Comparison of ENCODE assay signal across 8 cellular contexts in genomic region chr16:88781140-88782077, GRCh38. TPM values are rescaled to one million over a fixed set of nuclear protein-coding genes. Genes with fewer than 3 reads are reported as not detected.
A peak's percentile ranks its signal among the peaks of the same experiment; 100 is the strongest.
DNase-seq lines count a peak whose midpoint lies in the region; ATAC-seq and TF ChIP-seq lines count a peak whose summit lies in the region.

No MANE protein-coding gene starts in this region.

- no peak for TF ChIP-seq CTCF in mucosa of descending colon (IDR thresholded peaks at IDR 0.05)

- no peak overlapping the region for H3K4me3 ChIP-seq in mucosa of descending colon

- DNase-seq in OCI-M1 (lab: John Stamatoyannopoulos, UW) (peak; percentile 22), activated gamma-delta T cell (lab: John Stamatoyannopoulos, UW) (peak; percentile 44), mucosa of descending colon (peak in 2 of 3 donors; percentile 64 to 85), middle frontal gyrus (ENCODE audit: extremely low spot score, low spot score) (no peak), epidermal melanocyte (ENCODE audit: insufficient read length, low spot score) (no peak)
- no peak for DNase-seq in NK-92 treated with Interleukin-12 subunit alpha and Interleukin-12 subunit beta, amount 100 ng/mL, for 24 hours (lab: John Stamatoyannopoulos, UW)

- intact Hi-C loops in mucosa of descending colon (cut with DNase I, micrococcal nuclease) = loop anchor here in 1 of 2 donors (5.0 kb wide), 1 partner anchor 39 kb away; no protein-coding TSS in a partner anchor

- no peaks in the 10 kb centered on the region for H3K9me3 ChIP-seq in mucosa of descending colon

- no peaks in the 10 kb centered on the region for H3K36me3 ChIP-seq in mucosa of descending colon (ENCODE audit: low read depth)

- ATAC-seq in mucosa of descending colon = peak; percentile 27
- ATAC-seq in GM18861 (IDR thresholded peaks at IDR 0.05; ENCODE audit: unreplicated experiment) = no peak

- TF ChIP-seq POLR2A in GM15510 (IDR thresholded peaks at IDR 0.05; ENCODE audit: borderline replicate concordance, extremely low read depth, insufficient read length) = peak; percentile 41

- peaks cover 52% of the 10 kb centered on the region for H3K4me1 ChIP-seq in mucosa of descending colon (ENCODE audit: low read depth)

RNA-seq across cellular contexts. Expression of gene PIEZO1, which starts 3.6 kb away (rescaled TPM):
- 100 to 1,000 TPM in 2 of 3 donors, 10 to 100 TPM in 1; 71.4 to 218 (median 129) TPM for total RNA-seq in mucosa of descending colon

RNA-seq across cellular contexts. Expression of gene CDT1, which starts 22.2 kb away (rescaled TPM):
- 10 to 100 TPM in 1 of 3 donors, 1 to 10 TPM in 2; 2.9 to 20.9 (median 7.6) TPM for total RNA-seq in mucosa of descending colon

RNA-seq across cellular contexts. Expression of gene APRT, which starts 30.3 kb away (rescaled TPM):
- 100 to 1,000 TPM in 2 of 3 donors, 10 to 100 TPM in 1; 76.5 to 185 (median 113) TPM for total RNA-seq in mucosa of descending colon

Comparison
In these comparisons a context has a peak if more than half of its experiments do, and no peak if none do; other contexts are left out.
1. DNase-seq: peak in OCI-M1 (single experiment), activated gamma-delta T cell (single experiment) and mucosa of descending colon (2 of 3); none in NK-92 treated with Interleukin-12 subunit alpha and Interleukin-12 subunit beta, amount 100 ng/mL, for 24 hours (single experiment), middle frontal gyrus (single experiment) and epidermal melanocyte (single experiment).